ENCODE assay signal across 8 cellular contexts in genomic region chr15:101127503-101128076, GRCh38.
A peak's percentile ranks its signal among the peaks of the same experiment; 100 is the strongest.
DNase-seq lines count a peak whose midpoint lies in the region; ATAC-seq and TF ChIP-seq lines count a peak whose summit lies in the region.

No MANE protein-coding gene starts in this region.

- TF ChIP-seq CTCF in WERI-Rb-1 (IDR thresholded peaks at IDR 0.05; ENCODE audit: low read depth, low read length), result no peak
- no peak for TF ChIP-seq CTCF in choroid plexus epithelial cell (conservative IDR thresholded peaks at IDR 0.05; ENCODE audit: low read depth, low read length)
- TF ChIP-seq CTCF in mucosa of descending colon (IDR thresholded peaks at IDR 0.05), result no peak

- no peaks in the 10 kb centered on the region for H3K27me3 ChIP-seq in WERI-Rb-1 (ENCODE audit: insufficient read depth, low read depth, severe bottlenecking)

- H3K9me3 ChIP-seq in WERI-Rb-1 (ENCODE audit: severe bottlenecking), result peaks cover 2% of the 10 kb centered on the region
- no peaks in the 10 kb centered on the region for H3K9me3 ChIP-seq in mucosa of descending colon

- H3K36me3 ChIP-seq in WERI-Rb-1 (no peaks in the 10 kb centered on the region), mucosa of descending colon (ENCODE audit: low read depth) (no peaks in the 10 kb centered on the region)

- intact Hi-C loops in mucosa of descending colon (cut with DNase I, micrococcal nuclease), result no loop called here

- peaks cover 4% of the 10 kb centered on the region for H3K4me1 ChIP-seq in mucosa of descending colon (ENCODE audit: low read depth)

- H3K27ac ChIP-seq in WERI-Rb-1, result peak overlapping the region; percentile 59

- ATAC-seq in GM18517 (IDR thresholded peaks at IDR 0.05; ENCODE audit: unreplicated experiment) (peak; percentile 71), HG02678 (IDR thresholded peaks at IDR 0.05; ENCODE audit: unreplicated experiment) (peak; percentile 71), mucosa of descending colon (peak; percentile 64)
- ATAC-seq in stimulated activated naive CD8-positive, alpha-beta T cell treated with anti-CD3 and anti-CD28 coated beads, Interleukin-15, Interleukin-2, amounts not matched to agents 100 U/mL and 50 U/mL, for 24 hours, result peak; percentile 69

- H3K4me3 ChIP-seq in WERI-Rb-1 (ENCODE audit: low read depth, low read length) (no peak overlapping the region), choroid plexus epithelial cell (ENCODE audit: low read depth, low read length) (no peak overlapping the region), mucosa of descending colon (no peak overlapping the region)

- DNase-seq in NCI-H1092 treated with DMSO at 0.1 percent for 48 hours (lab: John Stamatoyannopoulos, UW) (peak; percentile 90), WERI-Rb-1 (no peak), choroid plexus epithelial cell (ENCODE audit: low read depth) (peak; percentile 98), mucosa of descending colon (peak; percentile 59 to 79 (median 62)), NCI-H526 treated with DMSO at 0.1 percent for 48 hours (lab: John Stamatoyannopoulos, UW) (no peak)
- peak; percentile 64 for DNase-seq in stimulated activated naive CD8-positive, alpha-beta T cell treated with anti-CD3 and anti-CD28 coated beads, Interleukin-15, Interleukin-2, amounts not matched to agents 100 U/mL and 50 U/mL, for 24 hours

Comparison
In these comparisons a context has a peak if more than half of its experiments do, and no peak if none do; other contexts are left out.
1. DNase-seq: peak in NCI-H1092 treated with DMSO at 0.1 percent for 48 hours (single experiment), choroid plexus epithelial cell (single experiment), mucosa of descending colon (3 of 3) and stimulated activated naive CD8-positive, alpha-beta T cell treated with anti-CD3 and anti-CD28 coated beads, Interleukin-15, Interleukin-2, amounts not matched to agents 100 U/mL and 50 U/mL, for 24 hours (single experiment); none in WERI-Rb-1 (single experiment) and NCI-H526 treated with DMSO at 0.1 percent for 48 hours (single experiment).
2. Peak in every context shown above with its lines, with median percentiles within 50 percentile points of each other: ATAC-seq.